Comparison of ENCODE assay signal across 1 cellular context in genomic region chr1:56378376-56379070, GRCh38.
TF ChIP-seq lines count a peak whose summit lies in the region.

No MANE protein-coding gene starts in this region.

TF ChIP-seq in SK-N-SH treated with all-trans-retinoic acid at 6 μM for 48 hours, 23 proteins besides CTCF, POLR2A, EP300 and RAD21 (continued from another document):
- TF ChIP-seq ZNF565 (CRISPR knock-in tag; conservative IDR thresholded peaks at IDR 0.05; ENCODE audit: low read depth) (no peak), TCF4 (CRISPR knock-in tag; IDR thresholded peaks at IDR 0.05; ENCODE audit: borderline replicate concordance) (peak; percentile 88)
